ENCODE assay signal across 16 cellular contexts in genomic region chr10:31262672-31263071, GRCh38. TPM values are rescaled to one million over a fixed set of nuclear protein-coding genes. Genes with fewer than 3 reads are reported as not detected.
DNase-seq lines count a peak whose midpoint lies in the region; ATAC-seq and TF ChIP-seq lines count a peak whose summit lies in the region.
"Had no signal": no experiment of that assay in that cellular context is flagged by ENCODE, and none has a peak within 500 bp of the region (broad histone marks: within the 10 kb centered on the region; RNA-seq: fewer than 3 reads in every experiment).

No MANE protein-coding gene starts in this region.

- H3K4me3 ChIP-seq in right atrium auricular region: no peak overlapping the region
- H3K4me3 ChIP-seq: cardiac muscle cell had no signal

- no peaks in the 10 kb centered on the region for H3K27me3 ChIP-seq in right atrium auricular region
- H3K27me3 ChIP-seq: cardiac muscle cell had no signal

- H3K4me1 ChIP-seq in right atrium auricular region: peaks cover 0 to 23% of the 10 kb centered on the region in 2 donors

- no peak for TF ChIP-seq CTCF in right atrium auricular region (IDR thresholded peaks at IDR 0.05)

- H3K36me3 ChIP-seq in right atrium auricular region: no peaks in the 10 kb centered on the region
- H3K36me3 ChIP-seq: cardiac muscle cell had no signal

- no peak for ATAC-seq in HG03571 (IDR thresholded peaks at IDR 0.05; ENCODE audit: unreplicated experiment)
- ATAC-seq in HG03439 (IDR thresholded peaks at IDR 0.05; ENCODE audit: unreplicated experiment): no peak
- ATAC-seq: activated T-helper 17 cell treated with anti-CD3 and anti-CD28 coated beads, Interleukin-2, amount 50 U/mL, for 72 hours; stimulated activated naive CD8-positive, alpha-beta T cell treated with anti-CD3 and anti-CD28 coated beads, Interleukin-15, Interleukin-2, amounts not matched to agents 100 U/mL and 50 U/mL, for 24 hours had no signal

- H3K9me3 ChIP-seq in right atrium auricular region: no peaks in the 10 kb centered on the region

- DNase-seq in GM04503 (ENCODE audit: low read depth): peak; percentile 81
- peak; percentile 72 for DNase-seq in astrocyte of the hippocampus (ENCODE audit: low read depth, low spot score)
- no peak for DNase-seq in right atrium auricular region (ENCODE audit: low spot score)
- DNase-seq in smooth muscle cell of the brain vasculature (ENCODE audit: low read depth, low spot score): peak; percentile 65
- no peak for DNase-seq in 8988T
- DNase-seq in kidney tubule cell (ENCODE audit: low spot score): no peak
- DNase-seq: activated CD4-positive, alpha-beta T cell treated with anti-CD3 and anti-CD28 coated beads, Interleukin-2, amount 50 U/mL, for 48 hours; CD4-positive, alpha-beta T cell; NCI-H1105 treated with DMSO at 0.1 percent for 48 hours; NCI-H446; OCI-M1; stimulated activated naive CD8-positive, alpha-beta T cell treated with anti-CD3 and anti-CD28 coated beads, Interleukin-15, Interleukin-2, amounts not matched to agents 100 U/mL and 50 U/mL, for 24 hours had no signal

- H3K27ac ChIP-seq in right atrium auricular region: peak overlapping the region; percentile 4 to 34
- H3K27ac ChIP-seq: cardiac muscle cell had no signal

RNA-seq across cellular contexts. Expression of gene ZEB1, which starts 56.3 kb away (rescaled TPM):
- 10 to 100 TPM; 52.9 to 60.8 TPM for total RNA-seq in right atrium auricular region

Comparison
In these comparisons a context has a peak if more than half of its experiments do, and no peak if none do; other contexts are left out.
1. DNase-seq: peak in GM04503 (single experiment), astrocyte of the hippocampus (single experiment) and smooth muscle cell of the brain vasculature (single experiment); none in right atrium auricular region (single experiment), 8988T (single experiment) and kidney tubule cell (single experiment).